In genomic region chr11:125053167-125053566, GRCh38 we compare ENCODE assay signal across 19 cellular contexts.
"Had no signal": no experiment of that assay in that cellular context is flagged by ENCODE, and none has a peak within 500 bp of the region (broad histone marks: within the 10 kb centered on the region; RNA-seq: fewer than 3 reads in every experiment).

No MANE protein-coding gene starts in this region.

- H3K9me3 ChIP-seq: body of pancreas, tibial artery had no signal

- H3K4me1 ChIP-seq: body of pancreas, parathyroid adenoma, tibial artery had no signal

- ATAC-seq: body of pancreas, left cardiac atrium, right cardiac atrium, T-cell had no signal

- H3K36me3 ChIP-seq: tibial artery, WERI-Rb-1 had no signal

- H3K27me3 ChIP-seq: body of pancreas, tibial artery had no signal

- DNase-seq: activated CD4-positive, alpha-beta T cell treated with anti-CD3 and anti-CD28 coated beads, Interleukin-2, amount 50 U/mL, for 1 hour; activated CD4-positive, CD25-positive, alpha-beta regulatory T cell treated with anti-CD3 and anti-CD28 coated beads, Interleukin-2, amount 50 U/mL, for 72 hours; activated naive CD4-positive, alpha-beta T cell; activated T-cell treated with anti-CD3 and anti-CD28 coated beads, Interleukin-2, amount 50 U/mL, for 24 hours; anterior cingulate cortex; body of pancreas; caudate nucleus; dermis blood vessel endothelial cell; effector CD8-positive, alpha-beta T cell; hypothalamus; left cardiac atrium; nephron progenitor cell; nucleus accumbens; right cardiac atrium; stimulated activated CD4-positive, alpha-beta T cell treated with anti-CD3 and anti-CD28 coated beads, Interleukin-4, amount 100 ng/mL, for 24 hours; T-cell; tibial artery; WERI-Rb-1 had no signal

- H3K4me3 ChIP-seq: body of pancreas, tibial artery had no signal

- H3K27ac ChIP-seq: body of pancreas, parathyroid adenoma, tibial artery, WERI-Rb-1 had no signal
